Comparison of ENCODE assay signal across 9 cellular contexts in the genomic region with DNA sequence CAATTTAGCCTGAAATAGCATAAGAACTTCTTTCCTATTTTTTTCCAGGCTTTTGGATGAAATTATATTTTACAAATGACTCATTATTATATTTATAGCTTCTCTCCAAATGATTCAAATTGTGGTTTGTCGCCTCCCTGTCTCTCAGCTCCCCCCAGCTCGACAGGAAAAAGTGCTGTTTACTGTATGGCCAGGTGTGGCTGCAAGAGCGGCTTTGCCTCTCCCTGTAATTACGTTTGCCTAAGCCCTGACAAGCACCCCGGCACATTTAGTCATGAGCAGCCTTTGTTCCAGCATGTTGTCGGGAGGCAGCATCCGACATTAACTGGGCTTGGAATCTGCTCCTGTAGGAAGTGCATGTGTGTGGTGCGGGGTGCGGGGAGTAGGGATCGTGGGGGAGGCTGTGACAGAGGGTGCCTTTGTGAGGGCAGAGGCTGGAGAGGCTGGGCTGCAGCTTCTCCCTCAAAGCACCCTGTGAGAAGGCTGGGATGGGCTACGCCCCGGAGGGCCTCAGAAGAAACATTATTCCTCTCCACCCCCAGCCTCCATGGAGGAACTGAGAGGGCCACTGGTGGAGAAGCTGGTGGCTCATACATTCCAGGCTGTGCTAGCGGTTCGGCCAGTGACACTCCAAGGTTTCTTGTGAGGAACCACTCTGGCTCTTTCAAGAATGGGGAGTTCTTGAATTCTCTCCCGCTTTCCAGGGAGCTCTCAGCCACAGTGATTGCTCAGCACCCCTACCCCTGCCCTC. TPM values are rescaled to one million over a fixed set of nuclear protein-coding genes. Genes with fewer than 3 reads are reported as not detected.
DNase-seq lines count a peak whose midpoint lies in the region; ATAC-seq and TF ChIP-seq lines count a peak whose summit lies in the region.
"Had no signal": no experiment of that assay in that cellular context is flagged by ENCODE, and none has a peak within 500 bp of the region (broad histone marks: within the 10 kb centered on the region; RNA-seq: fewer than 3 reads in every experiment).

No MANE protein-coding gene starts in this region.

- peak in 1 of 4 experiments; percentile 2 for TF ChIP-seq CTCF in prostate gland (IDR thresholded peaks at IDR 0.05)

- H3K36me3 Mint-ChIP-seq in activated CD4-positive, alpha-beta memory T cell treated with anti-CD3 and anti-CD28 coated beads for 36 hours: peaks cover 3% of the 10 kb centered on the region

- ATAC-seq in GM21786 (IDR thresholded peaks at IDR 0.05; ENCODE audit: unreplicated experiment): no peak
- ATAC-seq in HG03469 (IDR thresholded peaks at IDR 0.05; ENCODE audit: unreplicated experiment): no peak

- H3K27ac ChIP-seq in prostate gland: peak overlapping the region; percentile 72 to 76

- peaks cover 10% of the 10 kb centered on the region for H3K9me3 Mint-ChIP-seq in activated CD4-positive, alpha-beta memory T cell treated with anti-CD3 and anti-CD28 coated beads for 36 hours

- no peak overlapping the region for H3K4me3 Mint-ChIP-seq in activated CD4-positive, alpha-beta memory T cell treated with anti-CD3 and anti-CD28 coated beads for 36 hours
- H3K4me3 Mint-ChIP-seq: IgD-negative memory B cell had no signal

- no peaks in the 10 kb centered on the region for H3K27me3 ChIP-seq in prostate gland (replicated peaks; ENCODE audit: insufficient read depth)

- peak; percentile 52 for TF ChIP-seq POLR2A in prostate gland (IDR thresholded peaks at IDR 0.05)

- intact Hi-C loops in activated CD4-positive, alpha-beta memory T cell treated with anti-CD3 and anti-CD28 coated beads for 36 hours (cut with micrococcal nuclease): no loop called here
- intact Hi-C loops in prostate gland (cut with DNase I): no loop called here

- peaks cover 16% of the 10 kb centered on the region for H3K4me1 Mint-ChIP-seq in activated CD4-positive, alpha-beta memory T cell treated with anti-CD3 and anti-CD28 coated beads for 36 hours (ENCODE audit: low read depth)

- peaks cover 12% of the 10 kb centered on the region for H3K4me1 ChIP-seq in prostate gland (replicated peaks)

- no peaks in the 10 kb centered on the region for H3K36me3 ChIP-seq in prostate gland

- DNase-seq in Daoy (ENCODE audit: low read depth): peak; percentile 72
- DNase-seq in NCI-H2029 (lab: John Stamatoyannopoulos, UW): peak; percentile 90
- DNase-seq in activated CD4-positive, alpha-beta memory T cell treated with anti-CD3 and anti-CD28 coated beads for 36 hours: peak; percentile 57
- DNase-seq in globus pallidus (ENCODE audit: low spot score): peak; percentile 82
- DNase-seq in prostate gland (ENCODE audit: low spot score): peak; percentile 81
- DNase-seq in cerebellar nuclear complex (lab: John Stamatoyannopoulos, UW): no peak

- H3K4me3 ChIP-seq in prostate gland: no peak overlapping the region

- no peaks in the 10 kb centered on the region for H3K9me3 ChIP-seq in prostate gland

- 8% methylated on average over 15 of the region's 15 CpGs for WGBS in prostate gland

- POLR2A ChIA-PET in activated CD4-positive, alpha-beta memory T cell treated with anti-CD3 and anti-CD28 coated beads for 36 hours (lab: Charles Lee): interaction anchor here (1.0 to 3.0 kb wide), 2 partner anchors 10 to 56 kb away, joined by 3 to 9 read pairs; no protein-coding TSS in a partner anchor

- CTCF ChIA-PET in activated CD4-positive, alpha-beta memory T cell treated with anti-CD3 and anti-CD28 coated beads for 36 hours (lab: Charles Lee): interaction anchor here (0.8 to 1.6 kb wide), 4 partner anchors 10 to 85 kb away, joined by 3 to 5 read pairs (median 4); no protein-coding TSS in a partner anchor

- H3K27ac Mint-ChIP-seq in activated CD4-positive, alpha-beta memory T cell treated with anti-CD3 and anti-CD28 coated beads for 36 hours: no peak overlapping the region
- H3K27ac Mint-ChIP-seq: IgD-negative memory B cell had no signal

- no peaks in the 10 kb centered on the region for H3K27me3 Mint-ChIP-seq in activated CD4-positive, alpha-beta memory T cell treated with anti-CD3 and anti-CD28 coated beads for 36 hours

RNA-seq across cellular contexts. Expression of a gene that starts 42.1 kb away (rescaled TPM):
- total RNA-seq in Daoy (2014; rRNA removed; shearing (Covaris generic)): 26.3 and 28.2 TPM in 2 replicates
- 100 to 1,000 TPM; 100 to 101 TPM for total RNA-seq in activated CD4-positive, alpha-beta memory T cell treated with anti-CD3 and anti-CD28 coated beads for 36 hours
- 100 to 1,000 TPM in 1 of 2 donors, 10 to 100 TPM in 1; 99.2 to 159 TPM for total RNA-seq in prostate gland

RNA-seq across cellular contexts. Expression of a gene that starts 52.8 kb away (rescaled TPM):
- 13.2 and 15.3 TPM in 2 replicates for total RNA-seq in Daoy (2014; rRNA removed; shearing (Covaris generic))
- 10 to 100 TPM; 14.9 to 16.3 TPM for total RNA-seq in activated CD4-positive, alpha-beta memory T cell treated with anti-CD3 and anti-CD28 coated beads for 36 hours
- 10 to 100 TPM in 1 of 2 donors, 1 to 10 TPM in 1; 8.0 to 15.0 TPM for total RNA-seq in prostate gland

Comparison
In these comparisons a context has a peak if more than half of its experiments do, and no peak if none do; other contexts are left out.
1. DNase-seq: peak in Daoy (single experiment), NCI-H2029 (single experiment), activated CD4-positive, alpha-beta memory T cell treated with anti-CD3 and anti-CD28 coated beads for 36 hours (single experiment), globus pallidus (single experiment) and prostate gland (single experiment); none in cerebellar nuclear complex (0 of 2).